ENCODE assay signal across 23 cellular contexts in the genomic region with DNA sequence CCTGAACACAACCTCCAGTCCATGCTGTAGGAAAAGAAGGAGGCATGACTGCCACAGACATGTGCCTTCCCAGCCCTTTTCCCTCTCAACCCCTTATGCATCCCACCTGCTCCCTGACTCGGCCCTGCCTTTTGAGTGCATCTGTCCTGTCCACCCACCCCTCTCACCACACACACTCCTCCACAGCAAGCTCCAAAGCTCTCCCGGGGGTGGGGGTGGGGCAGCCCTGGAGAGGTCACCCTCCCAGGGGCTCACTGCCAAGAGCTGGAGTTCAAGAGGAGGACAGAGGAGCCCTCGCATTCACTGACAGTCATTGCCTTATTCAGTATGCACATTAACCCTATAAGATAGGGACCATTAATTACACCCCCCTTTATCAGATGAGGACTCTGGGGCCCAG. TPM values are rescaled to one million over a fixed set of nuclear protein-coding genes. Genes with fewer than 3 reads are reported as not detected.
DNase-seq lines count a peak whose midpoint lies in the region; ATAC-seq, FAIRE-seq and TF ChIP-seq lines count a peak whose summit lies in the region.
"Had no signal": no experiment of that assay in that cellular context is flagged by ENCODE, and none has a peak within 500 bp of the region (broad histone marks: within the 10 kb centered on the region; RNA-seq: fewer than 3 reads in every experiment).

No MANE protein-coding gene starts in this region.

- no peak for TF ChIP-seq CTCF in H9 (conservative IDR thresholded peaks at IDR 0.05)
- TF ChIP-seq CTCF in astrocyte (IDR thresholded peaks at IDR 0.05; ENCODE audit: insufficient read depth, low read depth, low read length), result no peak
- no peak for TF ChIP-seq CTCF in right atrium auricular region (IDR thresholded peaks at IDR 0.05)
- TF ChIP-seq CTCF in neural progenitor cell (IDR thresholded peaks at IDR 0.05), result no peak
- TF ChIP-seq CTCF in dorsolateral prefrontal cortex (IDR thresholded peaks at IDR 0.05 in 54 of 56, conservative IDR thresholded peaks at IDR 0.05 in 2 of 56; ENCODE audit: low read depth in 1 of 56, partially characterized antibody in 56 of 56), result no peak

- no peak overlapping the region for H4K91ac ChIP-seq in H9 (ENCODE audit: insufficient read length, low read depth, low read length)

- H3K27me3 Mint-ChIP-seq in H9 (ENCODE audit: low read depth) (peaks cover 7% of the 10 kb centered on the region), astrocyte (ENCODE audit: low read depth, unreplicated experiment) (peaks cover 3% of the 10 kb centered on the region), neural progenitor cell (ENCODE audit: insufficient read depth, low read depth) (peaks cover 2% of the 10 kb centered on the region)
- H3K27me3 Mint-ChIP-seq: CD4-positive, alpha-beta memory T cell had no signal

- H3K36me3 Mint-ChIP-seq in H9 (ENCODE audit: insufficient read depth in 1 of 3, low read depth in 3 of 3), result peaks cover 0 to 3% (median 0%) of the 10 kb centered on the region in 3 experiments; a peak in 3 of 7 replicates
- H3K36me3 Mint-ChIP-seq in astrocyte (ENCODE audit: low read depth, unreplicated experiment), result no peaks in the 10 kb centered on the region
- H3K36me3 Mint-ChIP-seq in neural progenitor cell, result peaks cover 2% of the 10 kb centered on the region
- H3K36me3 Mint-ChIP-seq: CD4-positive, alpha-beta memory T cell had no signal

- no peak overlapping the region for H2BK15ac ChIP-seq in H9 (ENCODE audit: low read depth, low read length)

- H3K27ac Mint-ChIP-seq in H9, result no peak overlapping the region
- peak overlapping the region; percentile 26 for H3K27ac Mint-ChIP-seq in astrocyte (ENCODE audit: unreplicated experiment)
- peak overlapping the region; percentile 85 for H3K27ac Mint-ChIP-seq in neural progenitor cell
- H3K27ac Mint-ChIP-seq: CD4-positive, alpha-beta memory T cell; GM23338 had no signal

- H3K4me3 ChIP-seq in astrocyte (ENCODE audit: insufficient read depth, low read depth, low read length), result no peak overlapping the region
- H3K4me3 ChIP-seq in right atrium auricular region, result no peak overlapping the region
- no peak overlapping the region for H3K4me3 ChIP-seq in neural progenitor cell
- H3K4me3 ChIP-seq in dorsolateral prefrontal cortex, result no peak overlapping the region
- H3K4me3 ChIP-seq: A549, GM12878, GM23338 had no signal

- no peak for ATAC-seq in GM18858 (IDR thresholded peaks at IDR 0.05; ENCODE audit: unreplicated experiment)
- ATAC-seq: A549, GM12878, GM23338, Panc1 had no signal

- H3K4me1 ChIP-seq in H9 (ENCODE audit: insufficient read depth, low read length) (no peaks in the 10 kb centered on the region), astrocyte (ENCODE audit: insufficient read depth, low read length) (no peaks in the 10 kb centered on the region), right atrium auricular region (no peaks in the 10 kb centered on the region), neural progenitor cell (no peaks in the 10 kb centered on the region)
- H3K4me1 ChIP-seq: A549 had no signal

- no peak overlapping the region for H3K4me3 Mint-ChIP-seq in H9
- no peak overlapping the region for H3K4me3 Mint-ChIP-seq in astrocyte (ENCODE audit: unreplicated experiment)
- H3K4me3 Mint-ChIP-seq in neural progenitor cell, result no peak overlapping the region
- H3K4me3 Mint-ChIP-seq: GM23338 had no signal

- WGBS in H9 (ENCODE audit: extremely low coverage, insufficient read length, low lambda C conversion rate), result no CpG with 5 or more reads among the region's 3 CpGs

- H2BK5ac ChIP-seq in H9 (ENCODE audit: insufficient read length, low read length), result no peak overlapping the region

- peaks cover 0 to 8% of the 10 kb centered on the region in 2 experiments; a peak in 1 of 4 replicates for H3K4me1 Mint-ChIP-seq in H9
- no peaks in the 10 kb centered on the region for H3K4me1 Mint-ChIP-seq in astrocyte (ENCODE audit: low read depth, unreplicated experiment)
- H3K4me1 Mint-ChIP-seq in neural progenitor cell, result no peaks in the 10 kb centered on the region
- H3K4me1 Mint-ChIP-seq: CD4-positive, alpha-beta memory T cell; GM23338 had no signal

- no peak overlapping the region for H3K9ac ChIP-seq in H9 (ENCODE audit: extremely low read depth, insufficient read length, low read length)
- H3K9ac ChIP-seq in astrocyte (ENCODE audit: low read length), result no peak overlapping the region
- no peak overlapping the region for H3K9ac ChIP-seq in neural progenitor cell

- H4K8ac ChIP-seq in H9 (replicated peaks; ENCODE audit: insufficient read length, low read depth, low read length), result no peak overlapping the region

- H3K23ac ChIP-seq in H9 (ENCODE audit: insufficient read length, low read depth, low read length), result no peak overlapping the region

- no peak overlapping the region for H2BK20ac ChIP-seq in H9 (ENCODE audit: low read depth, low read length, poor library complexity, severe bottlenecking)

- no peaks in the 10 kb centered on the region for H3K79me2 ChIP-seq in H9 (ENCODE audit: insufficient read depth, low read length)
- no peaks in the 10 kb centered on the region for H3K79me2 ChIP-seq in astrocyte (ENCODE audit: insufficient read depth, low read length)
- no peaks in the 10 kb centered on the region for H3K79me2 ChIP-seq in neural progenitor cell (ENCODE audit: low read depth)

- H4K5ac ChIP-seq in H9 (ENCODE audit: insufficient read length, low read depth, low read length), result no peak overlapping the region

- peak; percentile 5 for DNase-seq in H9
- no peak for DNase-seq in astrocyte (ENCODE audit: low read depth)
- DNase-seq in right atrium auricular region (ENCODE audit: low spot score), result peak; percentile 52
- no peak for DNase-seq in neural progenitor cell (ENCODE audit: low spot score)
- no peak for DNase-seq in dorsolateral prefrontal cortex
- DNase-seq in stimulated activated CD8-positive, alpha-beta memory T cell treated with anti-CD3 and anti-CD28 coated beads, Interleukin-4, amount 100 ng/mL, for 48 hours, result no peak
- no peak for DNase-seq in GM19239 (ENCODE audit: insufficient read length, low spot score)
- DNase-seq: Calu3; CD4-positive, alpha-beta memory T cell; DMS53; EL; MM.1S; NCI-H1092; NCI-H146; NCI-H2081; NCI-H2171 treated with DMSO at 0.1 percent for 48 hours; NCI-H446; NCI-H526 treated with DMSO at 0.1 percent for 48 hours had no signal

- H3K4ac ChIP-seq in H9 (ENCODE audit: low read depth, low read length), result no peak overlapping the region

- H3K36me3 ChIP-seq in astrocyte (ENCODE audit: insufficient read depth, low read length) (no peaks in the 10 kb centered on the region), right atrium auricular region (no peaks in the 10 kb centered on the region), neural progenitor cell (no peaks in the 10 kb centered on the region)

- no peaks in the 10 kb centered on the region for H3K79me1 ChIP-seq in H9 (ENCODE audit: insufficient read depth, low read depth, low read length, poor library complexity, severe bottlenecking)

- no peak overlapping the region for H2BK12ac ChIP-seq in H9 (ENCODE audit: insufficient read length, low read depth, low read length)

- no peak for FAIRE-seq in astrocyte (lab: Jason Lieb, UNC)
- no peak for FAIRE-seq in GM19239 (lab: Jason Lieb, UNC)
- FAIRE-seq: GM12878 had no signal

- H2BK120ac ChIP-seq in H9 (ENCODE audit: low read depth, low read length, poor library complexity, severe bottlenecking), result no peak overlapping the region

- H3K9me3 Mint-ChIP-seq in H9 (peaks cover 71 to 82% of the 10 kb centered on the region in 2 experiments), astrocyte (ENCODE audit: unreplicated experiment) (peaks cover 4% of the 10 kb centered on the region), neural progenitor cell (peaks cover 7% of the 10 kb centered on the region)
- H3K9me3 Mint-ChIP-seq: GM23338 had no signal

- H3T11ph ChIP-seq in H9 (ENCODE audit: low read length), result no peak overlapping the region

- H2AFZ ChIP-seq in H9 (ENCODE audit: low read length), result no peak overlapping the region
- H2AFZ ChIP-seq in astrocyte (ENCODE audit: low read depth, low read length), result no peak overlapping the region
- no peak overlapping the region for H2AFZ ChIP-seq in neural progenitor cell (replicated peaks)
- H2AFZ ChIP-seq: GM23338 had no signal

- no peak overlapping the region for H3K14ac ChIP-seq in H9 (ENCODE audit: insufficient read depth, low read length)

- H3K27ac ChIP-seq in H9 (ENCODE audit: insufficient read length, low read depth, low read length) (no peak overlapping the region), astrocyte (ENCODE audit: low read depth, low read length) (no peak overlapping the region), right atrium auricular region (no peak overlapping the region), neural progenitor cell (no peak overlapping the region), dorsolateral prefrontal cortex (no peak overlapping the region)
- H3K27ac ChIP-seq: A549 had no signal

- no peaks in the 10 kb centered on the region for H4K20me1 ChIP-seq in H9 (ENCODE audit: control insufficient read depth, insufficient read depth, insufficient read length)
- H4K20me1 ChIP-seq in astrocyte (ENCODE audit: insufficient read depth, low read length), result no peaks in the 10 kb centered on the region
- no peaks in the 10 kb centered on the region for H4K20me1 ChIP-seq in neural progenitor cell (ENCODE audit: low read depth)

- H3K23me2 ChIP-seq in H9 (ENCODE audit: insufficient read length, low read depth, low read length, poor library complexity, severe bottlenecking), result no peaks in the 10 kb centered on the region

- H3K9me3 ChIP-seq in H9 (ENCODE audit: control insufficient read depth, low read depth, low read length), result no peaks in the 10 kb centered on the region
- H3K9me3 ChIP-seq in astrocyte (ENCODE audit: insufficient read depth, low read depth, low read length), result no peaks in the 10 kb centered on the region
- no peaks in the 10 kb centered on the region for H3K9me3 ChIP-seq in right atrium auricular region
- H3K9me3 ChIP-seq in neural progenitor cell (ENCODE audit: low read depth), result no peaks in the 10 kb centered on the region
- H3K9me3 ChIP-seq: A549 had no signal

- intact Hi-C loops in dorsolateral prefrontal cortex (cut with DNase I), result no loop called here

- no peaks in the 10 kb centered on the region for H3K27me3 ChIP-seq in H9 (ENCODE audit: insufficient read depth, low read length)
- H3K27me3 ChIP-seq in astrocyte (ENCODE audit: insufficient read depth, low read length), result no peaks in the 10 kb centered on the region
- H3K27me3 ChIP-seq in right atrium auricular region, result no peaks in the 10 kb centered on the region
- no peaks in the 10 kb centered on the region for H3K27me3 ChIP-seq in neural progenitor cell
- H3K27me3 ChIP-seq in dorsolateral prefrontal cortex, result peaks cover 0 to 78% (median 9%) of the 10 kb centered on the region in 45 donors

- no peaks in the 10 kb centered on the region for H3F3A ChIP-seq in neural progenitor cell (ENCODE audit: low read depth)

- H2AK5ac ChIP-seq in H9 (ENCODE audit: insufficient read length, low read length), result no peak overlapping the region

- no peak overlapping the region for H3K18ac ChIP-seq in H9 (ENCODE audit: insufficient read length, low read depth, low read length)

- no peak overlapping the region for H3K4me2 ChIP-seq in H9 (ENCODE audit: insufficient read depth, insufficient read length, low read length)
- no peak overlapping the region for H3K4me2 ChIP-seq in astrocyte (ENCODE audit: low read length)
- no peak overlapping the region for H3K4me2 ChIP-seq in neural progenitor cell
- H3K4me2 ChIP-seq: A549, GM23338 had no signal

- H3K56ac ChIP-seq in H9 (ENCODE audit: insufficient read length, low read depth, low read length), result no peak overlapping the region

RNA-seq across cellular contexts. Expression of a gene that starts 46.6 kb away (rescaled TPM):
- 0.48 and 0.53 TPM in 2 replicates for total RNA-seq in H9 (2021)
- total RNA-seq in astrocyte, result 6.6 TPM in 2 replicates
- total RNA-seq in right atrium auricular region, result 1 to 10 TPM in 1 of 2 donors, under 1 TPM in 1; 0.56 to 3.3 TPM
- 0.25 TPM in 1 of 2 replicates, not detected in the other for total RNA-seq in neural progenitor cell (ENCODE audit: low replicate concordance)
- total RNA-seq in dorsolateral prefrontal cortex, result 10 to 100 TPM; 10.3 to 32.7 (median 18.7) TPM
- total RNA-seq: GM12878 had no signal

Comparison
In these comparisons a context has a peak if more than half of its experiments do, and no peak if none do; other contexts are left out.
1. DNase-seq: peak in H9 (single experiment) and right atrium auricular region (single experiment); none in astrocyte (single experiment), neural progenitor cell (single experiment), dorsolateral prefrontal cortex (0 of 10), stimulated activated CD8-positive, alpha-beta memory T cell treated with anti-CD3 and anti-CD28 coated beads, Interleukin-4, amount 100 ng/mL, for 48 hours (single experiment) and GM19239 (single experiment).
2. H3K27ac Mint-ChIP-seq: peak in astrocyte (single experiment) and neural progenitor cell (single experiment); none in H9 (0 of 3).